21 cellular contexts compared by ENCODE assay signal in the genomic region with DNA sequence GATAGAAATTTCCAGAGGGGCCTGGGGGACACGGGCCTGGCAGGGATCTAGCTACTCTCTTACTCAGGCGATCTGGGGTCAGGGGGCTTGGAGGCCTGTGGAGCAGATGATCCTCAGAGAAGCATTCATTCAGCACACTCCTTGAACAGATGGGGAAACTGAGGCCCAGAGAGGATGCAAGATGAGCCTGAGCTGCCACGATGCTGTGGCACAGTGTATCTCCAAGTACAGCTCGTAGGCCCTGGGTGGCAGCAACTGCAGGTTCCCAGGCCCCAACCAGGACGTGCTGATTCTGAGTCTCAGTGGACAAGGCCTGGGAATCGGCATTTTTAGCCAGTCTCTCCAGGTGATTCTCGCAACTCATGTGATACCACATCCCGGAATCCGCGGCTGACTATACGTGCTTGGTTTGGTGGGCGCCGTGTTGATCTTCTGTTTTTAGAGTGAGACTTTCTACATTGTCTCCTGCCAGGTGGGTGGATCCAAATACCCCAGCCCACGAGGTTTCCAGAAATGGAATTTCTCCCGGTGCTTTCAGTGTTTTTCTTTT. TPM values are rescaled to one million over a fixed set of nuclear protein-coding genes. Genes with fewer than 3 reads are reported as not detected.
A peak's percentile ranks its signal among the peaks of the same experiment; 100 is the strongest.
DNase-seq lines count a peak whose midpoint lies in the region; ATAC-seq and TF ChIP-seq lines count a peak whose summit lies in the region.
"Had no signal": no experiment of that assay in that cellular context is flagged by ENCODE, and none has a peak within 500 bp of the region (broad histone marks: within the 10 kb centered on the region; RNA-seq: fewer than 3 reads in every experiment).

No MANE protein-coding gene starts in this region.

- ATAC-seq in Right ventricle myocardium superior (ENCODE audit: poor library complexity) (no peak), upper lobe of right lung (no peak), GM21367 (IDR thresholded peaks at IDR 0.05; ENCODE audit: unreplicated experiment) (no peak)
- ATAC-seq: A549, GM12878 had no signal

- H3K4me3 Mint-ChIP-seq in Calu3 (ENCODE audit: low read depth, unreplicated experiment): no peak overlapping the region
- H3K4me3 Mint-ChIP-seq: CD4-positive, alpha-beta memory T cell had no signal

- H3K27ac ChIP-seq in coronary artery (no peak overlapping the region), upper lobe of right lung (no peak overlapping the region)
- H3K27ac ChIP-seq: A549 had no signal

- no peaks in the 10 kb centered on the region for H3K27me3 ChIP-seq in upper lobe of right lung

- H3K36me3 ChIP-seq in upper lobe of right lung: peaks cover 44% of the 10 kb centered on the region

- H3K27ac Mint-ChIP-seq in Calu3 (ENCODE audit: unreplicated experiment): no peak overlapping the region

- peak; percentile 32 for DNase-seq in Right ventricle myocardium superior
- DNase-seq in cardiac septum (ENCODE audit: low spot score): no peak
- peak; percentile 47 for DNase-seq in coronary artery (ENCODE audit: low spot score)
- DNase-seq in mesenteric fat pad (ENCODE audit: low spot score): peak; percentile 76
- peak; percentile 40 for DNase-seq in upper lobe of right lung
- DNase-seq in Calu3: no peak
- DNase-seq: 8988T; ACHN; AML-193; C1 segment of cervical spinal cord; CD4-positive, alpha-beta memory T cell; COR-L47; DMS79; EL; GDM1; GOT3; H7; HCEC 1CT had no signal

- peaks cover 7% of the 10 kb centered on the region for H3K4me1 ChIP-seq in upper lobe of right lung
- H3K4me1 ChIP-seq: A549 had no signal

- H3K4me1 Mint-ChIP-seq in Calu3 (ENCODE audit: low read depth, unreplicated experiment): no peaks in the 10 kb centered on the region

- H3K4me3 ChIP-seq in coronary artery (no peak overlapping the region), upper lobe of right lung (no peak overlapping the region)
- H3K4me3 ChIP-seq: A549, GM12878 had no signal

- H3K9me3 ChIP-seq in upper lobe of right lung: no peaks in the 10 kb centered on the region
- H3K9me3 ChIP-seq: A549 had no signal

- CTCF ChIA-PET in Calu3 (lab: Charles Lee): no interaction called here

- BruUV-seq in Calu3 (replicated peaks; lab: Mats Ljungman, UMichigan): no TSS peak

- no peaks in the 10 kb centered on the region for H3K36me3 Mint-ChIP-seq in Calu3 (ENCODE audit: insufficient read depth, unreplicated experiment)
- H3K36me3 Mint-ChIP-seq: CD4-positive, alpha-beta memory T cell had no signal

- H3K27me3 Mint-ChIP-seq in Calu3 (ENCODE audit: unreplicated experiment): peaks cover 41% of the 10 kb centered on the region

- intact Hi-C loops in Right ventricle myocardium superior (cut with DNase I) (no loop called here), cardiac septum (cut with DNase I) (no loop called here), upper lobe of right lung (cut with DNase I) (no loop called here), Calu3 (cut with micrococcal nuclease; ENCODE audit: unreplicated experiment) (no loop called here)

- no peaks in the 10 kb centered on the region for H3K9me3 Mint-ChIP-seq in Calu3 (ENCODE audit: low read depth, unreplicated experiment)

- TF ChIP-seq CTCF in coronary artery (IDR thresholded peaks at IDR 0.05): no peak
- TF ChIP-seq CTCF in upper lobe of right lung (IDR thresholded peaks at IDR 0.05): no peak
- TF ChIP-seq CTCF in Calu3 (IDR thresholded peaks at IDR 0.05; ENCODE audit: unreplicated experiment): no peak

RNA-seq across cellular contexts. Expression of a gene that starts 22.5 kb away (rescaled TPM):
- total RNA-seq in Right ventricle myocardium superior (86.1 TPM), cardiac septum (54.6 TPM), mesenteric fat pad (28.5 TPM), upper lobe of right lung (113 TPM), Calu3 (2022) (not detected in 2 replicates)
- total RNA-seq: CD4-positive, alpha-beta memory T cell had no signal

Comparison
In these comparisons a context has a peak if more than half of its experiments do, and no peak if none do; other contexts are left out.
1. DNase-seq: peak in Right ventricle myocardium superior (single experiment), coronary artery (single experiment), mesenteric fat pad (single experiment) and upper lobe of right lung (single experiment); none in cardiac septum (single experiment) and Calu3 (single experiment).
2. RNA of a gene that starts 22.5 kb away (total RNA-seq): 113 TPM in upper lobe of right lung (single experiment), 86.1 TPM in Right ventricle myocardium superior (single experiment), 54.6 TPM in cardiac septum (single experiment) and 28.5 TPM in mesenteric fat pad (single experiment); not detected in Calu3; every median in the first group is over 10 times any median in the second.